Comparison of ENCODE assay signal across 15 cellular contexts in the genomic region with DNA sequence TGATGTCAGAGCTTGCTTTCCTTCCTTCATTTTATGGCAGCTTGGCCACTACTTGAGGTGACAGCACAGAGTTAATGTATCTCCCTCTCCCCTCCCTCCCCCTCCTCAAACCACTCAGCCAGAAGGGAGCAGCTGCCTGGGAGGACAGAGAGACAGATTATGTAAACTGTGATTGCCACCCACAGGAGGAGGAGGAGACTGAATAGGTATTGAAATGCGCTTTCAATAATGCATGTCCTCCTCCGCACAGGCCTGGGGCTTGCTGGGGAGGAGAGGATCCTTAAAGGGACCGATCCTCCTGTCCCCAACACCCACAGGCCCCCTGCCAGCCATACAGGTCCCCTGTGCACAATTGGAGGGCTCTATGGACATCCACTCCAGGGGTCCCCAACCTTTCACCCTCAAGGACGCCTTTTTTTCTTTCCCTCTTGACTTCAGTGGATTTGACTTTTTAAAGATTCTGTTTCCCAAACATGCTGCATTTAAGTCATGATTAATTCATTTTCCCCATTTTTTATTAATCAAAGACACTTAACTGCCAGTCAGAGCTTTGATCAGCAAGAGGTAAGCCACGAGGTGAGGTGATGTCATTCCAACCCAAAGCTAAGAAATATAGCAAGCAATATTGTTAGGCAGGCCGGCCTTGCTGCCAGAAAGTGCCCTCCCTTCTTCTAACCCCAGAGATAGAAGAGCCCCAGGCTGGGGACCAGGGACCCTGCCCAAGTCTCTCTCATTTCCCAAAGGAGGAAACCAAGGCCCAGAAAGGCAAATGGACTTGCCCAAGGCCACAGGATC. TPM values are rescaled to one million over a fixed set of nuclear protein-coding genes. Genes with fewer than 3 reads are reported as not detected.
DNase-seq lines count a peak whose midpoint lies in the region; ATAC-seq and TF ChIP-seq lines count a peak whose summit lies in the region.
"Had no signal": no experiment of that assay in that cellular context is flagged by ENCODE, and none has a peak within 500 bp of the region (broad histone marks: within the 10 kb centered on the region; RNA-seq: fewer than 3 reads in every experiment).

No MANE protein-coding gene starts in this region.

- H3K9me3 Mint-ChIP-seq in brain = peaks cover 0 to 4% (median 0%) of the 10 kb centered on the region in 5 experiments
- H3K9me3 Mint-ChIP-seq: activated naive CD4-positive, alpha-beta T cell treated with anti-CD3 and anti-CD28 coated beads, Interleukin-2, amount 50 U/mL, for 24 hours; T-cell had no signal

- peak overlapping the region in 4 of 5 experiments; percentile 12 to 91 (median 70) for H3K27ac Mint-ChIP-seq in brain
- H3K27ac Mint-ChIP-seq: activated naive CD4-positive, alpha-beta T cell treated with anti-CD3 and anti-CD28 coated beads, Interleukin-2, amount 50 U/mL, for 24 hours; T-cell had no signal

- H3K4me3 Mint-ChIP-seq in brain = peak overlapping the region in 1 of 5 experiments; percentile 11
- H3K4me3 Mint-ChIP-seq: activated naive CD4-positive, alpha-beta T cell treated with anti-CD3 and anti-CD28 coated beads, Interleukin-2, amount 50 U/mL, for 24 hours; T-cell had no signal

- ATAC-seq in HG03457 (IDR thresholded peaks at IDR 0.05; ENCODE audit: unreplicated experiment) = no peak
- ATAC-seq: Panc1, T-cell had no signal

- no peaks in the 10 kb centered on the region for H3K9me3 ChIP-seq in MG63

- H3K36me3 ChIP-seq in MG63 = no peaks in the 10 kb centered on the region

- peaks cover 7% of the 10 kb centered on the region for H3K27me3 Mint-ChIP-seq in brain

- no peak overlapping the region for H3K4me3 ChIP-seq in MG63

- H3K4me1 Mint-ChIP-seq in brain = peaks cover 45% of the 10 kb centered on the region

- DNase-seq in NCI-H2107 treated with DMSO at 0.1 percent for 48 hours (lab: John Stamatoyannopoulos, UW; ENCODE audit: unreplicated experiment) = peak; percentile 61
- DNase-seq in NCI-H2107 (lab: John Stamatoyannopoulos, UW) = no peak
- DNase-seq in NCI-H2171 treated with DMSO at 0.1 percent for 48 hours (lab: John Stamatoyannopoulos, UW) = peak; percentile 81
- DNase-seq in retina = peak; percentile 69
- DNase-seq in stimulated activated CD4-positive, alpha-beta T cell treated with anti-CD3 and anti-CD28 coated beads, Interleukin-1b, Interleukin-23, amount 100 ng/mL, for 48 hours = no peak
- no peak for DNase-seq in MG63
- DNase-seq: activated CD8-positive, alpha-beta memory T cell treated with anti-CD3 and anti-CD28 coated beads, Interleukin-2, amount 50 U/mL, for 48 hours; Calu3; effector memory CD4-positive, alpha-beta T cell; T-cell had no signal

- H3K27me3 ChIP-seq in MG63 = no peaks in the 10 kb centered on the region

- H3K36me3 Mint-ChIP-seq in brain = no peaks in the 10 kb centered on the region

- TF ChIP-seq CTCF in brain (conservative IDR thresholded peaks at IDR 0.05) = no peak

RNA-seq across cellular contexts. Expression of a gene that starts 47.5 kb away (rescaled TPM):
- 172 TPM for polyA plus RNA-seq in brain (ENCODE audit: insufficient read depth, low read depth, low replicate concordance)
- not detected in 2 replicates for total RNA-seq in MG63 (2014; rRNA removed; shearing (Covaris generic); ENCODE audit: low replicate concordance)
- total RNA-seq: Calu3, omental fat pad, T-cell had no signal

Comparison
In these comparisons a context has a peak if more than half of its experiments do, and no peak if none do; other contexts are left out.
1. DNase-seq: peak in NCI-H2107 treated with DMSO at 0.1 percent for 48 hours (single experiment), NCI-H2171 treated with DMSO at 0.1 percent for 48 hours (single experiment) and retina (single experiment); none in NCI-H2107 (single experiment), stimulated activated CD4-positive, alpha-beta T cell treated with anti-CD3 and anti-CD28 coated beads, Interleukin-1b, Interleukin-23, amount 100 ng/mL, for 48 hours (single experiment) and MG63 (single experiment).